ENCODE assay signal across 14 cellular contexts in genomic region chr7:151375530-151376217, GRCh38. TPM values are rescaled to one million over a fixed set of nuclear protein-coding genes. Genes with fewer than 3 reads are reported as not detected.
"Had no signal": no experiment of that assay in that cellular context is flagged by ENCODE, and none has a peak within 500 bp of the region (broad histone marks: within the 10 kb centered on the region; RNA-seq: fewer than 3 reads in every experiment).

No MANE protein-coding gene starts in this region.

- DNase-seq: activated CD4-positive, alpha-beta T cell treated with anti-CD3 and anti-CD28 coated beads, Interleukin-2, amount 10 ng/mL, durations not matched to agents 7 days and 5 days; activated gamma-delta T cell treated with Interleukin-2 at 50 U/mL for 16 hours; effector CD4-positive, alpha-beta T cell; foreskin melanocyte; substantia nigra; T-cell had no signal

- H3K9me3 Mint-ChIP-seq: activated CD4-positive, alpha-beta T cell treated with anti-CD3 and anti-CD28 coated beads, Interleukin-2, amount 10 ng/mL, durations not matched to agents 7 days and 5 days; neural crest cell; T-cell had no signal

- H3K27me3 ChIP-seq: upper lobe of left lung had no signal

- H3K27ac Mint-ChIP-seq: activated CD4-positive, alpha-beta T cell treated with anti-CD3 and anti-CD28 coated beads, Interleukin-2, amount 10 ng/mL, durations not matched to agents 7 days and 5 days; T-cell had no signal

- H3K79me2 ChIP-seq: parathyroid adenoma had no signal

- FAIRE-seq: astrocyte, islet of Langerhans had no signal

- H3K4me3 Mint-ChIP-seq: activated CD4-positive, alpha-beta T cell treated with anti-CD3 and anti-CD28 coated beads, Interleukin-2, amount 10 ng/mL, durations not matched to agents 7 days and 5 days; neural crest cell; T-cell had no signal

- H3K4me3 ChIP-seq: coronary artery, heart left ventricle, skin epidermis, upper lobe of left lung had no signal

- H3K4me1 ChIP-seq: upper lobe of left lung had no signal

- H3K27ac ChIP-seq: coronary artery, heart left ventricle, parathyroid adenoma, skin epidermis, upper lobe of left lung had no signal

- H3K9me3 ChIP-seq: heart left ventricle, upper lobe of left lung had no signal

- ATAC-seq: heart left ventricle, T-cell had no signal

- H3K27me3 Mint-ChIP-seq: T-cell had no signal

- H3K9ac ChIP-seq: parathyroid adenoma had no signal

RNA-seq across cellular contexts. Expression of gene WDR86, which starts 34.2 kb away (rescaled TPM):
- polyA plus RNA-seq: heart left ventricle had no signal
